Comparison of ENCODE assay signal across 1 cellular context in genomic region chr15:90873488-90873997, GRCh38.
TF ChIP-seq lines count a peak whose summit lies in the region.

No MANE protein-coding gene starts in this region.

TF ChIP-seq in SK-N-SH treated with all-trans-retinoic acid at 6 μM for 48 hours, 23 proteins besides CTCF, POLR2A, EP300 and RAD21 (continued from another document):
- TF ChIP-seq ZNF565 (CRISPR knock-in tag; conservative IDR thresholded peaks at IDR 0.05; ENCODE audit: low read depth) (no peak), CSDC2 (CRISPR knock-in tag; IDR thresholded peaks at IDR 0.05) (no peak), ISL1 (CRISPR knock-in tag; IDR thresholded peaks at IDR 0.05) (no peak), PATZ1 (CRISPR knock-in tag; IDR thresholded peaks at IDR 0.05; ENCODE audit: borderline replicate concordance) (no peak)
